ENCODE assay signal across 2 cellular contexts in the genomic region with DNA sequence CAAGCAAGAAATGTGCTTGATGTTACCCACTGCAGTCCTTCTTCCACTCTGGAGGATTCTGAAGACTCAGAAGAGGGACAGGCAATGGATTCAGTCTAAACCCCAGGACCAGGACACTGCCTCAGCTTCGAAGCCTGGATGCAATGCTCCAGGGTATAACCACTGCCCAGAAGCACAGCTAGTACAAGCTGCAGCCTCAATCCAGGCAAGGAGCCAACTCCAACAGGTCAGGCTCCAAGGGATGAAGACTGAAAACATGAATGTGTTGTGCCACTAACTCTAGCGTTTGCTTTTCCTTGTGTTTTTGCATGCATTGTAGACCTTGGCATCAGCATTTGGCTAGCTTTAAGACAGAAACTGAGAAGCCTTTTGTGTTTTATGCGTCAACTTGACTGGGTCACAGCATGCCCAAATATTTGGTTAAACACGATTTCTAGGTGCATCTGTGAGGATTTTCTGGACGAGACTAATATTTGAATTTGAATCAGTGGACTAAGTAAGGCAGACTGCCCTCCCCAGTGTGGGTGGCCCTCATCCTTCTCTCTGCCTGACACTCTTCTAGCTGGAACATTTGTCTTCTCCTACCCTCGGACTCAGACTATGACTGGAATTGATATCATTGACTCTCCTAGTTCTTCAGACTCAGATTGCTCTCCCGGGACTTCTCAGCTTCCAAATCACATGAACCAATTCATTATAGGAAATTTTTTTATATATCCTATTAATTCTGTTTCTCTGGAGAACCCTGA.
A peak's percentile ranks its signal among the peaks of the same experiment; 100 is the strongest.
TF ChIP-seq lines count a peak whose summit lies in the region.

No MANE protein-coding gene starts in this region.

TF ChIP-seq in endothelial cell of umbilical vein, 7 proteins besides CTCF, POLR2A, EP300 and RAD21:
- TF ChIP-seq GATA2 (IDR thresholded peaks at IDR 0.05; ENCODE audit: insufficient read depth, insufficient read length, low read depth, low read length) (no peak), EZH2 (IDR thresholded peaks at IDR 0.05; ENCODE audit: borderline replicate concordance, low read depth, low read length, severe bottlenecking) (no peak), MAX (IDR thresholded peaks at IDR 0.05; ENCODE audit: insufficient read depth, insufficient read length) (no peak), FOS (IDR thresholded peaks at IDR 0.05; ENCODE audit: borderline replicate concordance, insufficient read depth, low read length) (no peak), MYC (IDR thresholded peaks at IDR 0.05; ENCODE audit: low read depth, low read length) (no peak), JUN (IDR thresholded peaks at IDR 0.05; ENCODE audit: borderline replicate concordance, insufficient read depth, insufficient read length, low read depth) (no peak), POLR2AphosphoS5 (IDR thresholded peaks at IDR 0.05; ENCODE audit: insufficient read depth, low read depth, low read length) (no peak)
TF ChIP-seq in endothelial cell of umbilical vein: peak in this region for 0.

TF ChIP-seq in liver, 16 proteins besides CTCF, POLR2A, EP300 and RAD21:
- TF ChIP-seq TAF1 (conservative IDR thresholded peaks at IDR 0.05) (no peak), MAX (IDR thresholded peaks at IDR 0.05) (no peak), JUND (IDR thresholded peaks at IDR 0.05) (peak in 1 of 2 donors; percentile 46), EGR1 (IDR thresholded peaks at IDR 0.05; ENCODE audit: low read depth in 2 of 2) (no peak), RXRA (IDR thresholded peaks at IDR 0.05) (peak; percentile 32 to 88), HNF4A (conservative IDR thresholded peaks at IDR 0.05) (peak; percentile 49 to 75), HNF4G (IDR thresholded peaks at IDR 0.05) (no peak), FOXA2 (IDR thresholded peaks at IDR 0.05) (peak; percentile 45), NR2F2 (IDR thresholded peaks at IDR 0.05) (no peak), FOXA1 (IDR thresholded peaks at IDR 0.05) (no peak), YY1 (IDR thresholded peaks at IDR 0.05) (peak; percentile 16)
- TF ChIP-seq, protein P1, sequence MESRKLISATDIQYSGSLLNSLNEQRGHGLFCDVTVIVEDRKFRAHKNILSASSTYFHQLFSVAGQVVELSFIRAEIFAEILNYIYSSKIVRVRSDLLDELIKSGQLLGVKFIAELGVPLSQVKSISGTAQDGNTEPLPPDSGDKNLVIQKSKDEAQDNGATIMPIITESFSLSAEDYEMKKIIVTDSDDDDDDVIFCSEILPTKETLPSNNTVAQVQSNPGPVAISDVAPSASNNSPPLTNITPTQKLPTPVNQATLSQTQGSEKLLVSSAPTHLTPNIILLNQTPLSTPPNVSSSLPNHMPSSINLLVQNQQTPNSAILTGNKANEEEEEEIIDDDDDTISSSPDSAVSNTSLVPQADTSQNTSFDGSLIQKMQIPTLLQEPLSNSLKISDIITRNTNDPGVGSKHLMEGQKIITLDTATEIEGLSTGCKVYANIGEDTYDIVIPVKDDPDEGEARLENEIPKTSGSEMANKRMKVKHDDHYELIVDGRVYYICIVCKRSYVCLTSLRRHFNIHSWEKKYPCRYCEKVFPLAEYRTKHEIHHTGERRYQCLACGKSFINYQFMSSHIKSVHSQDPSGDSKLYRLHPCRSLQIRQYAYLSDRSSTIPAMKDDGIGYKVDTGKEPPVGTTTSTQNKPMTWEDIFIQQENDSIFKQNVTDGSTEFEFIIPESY (IDR thresholded peaks at IDR 0.05), result peak; percentile 46
- TF ChIP-seq, protein P2, sequence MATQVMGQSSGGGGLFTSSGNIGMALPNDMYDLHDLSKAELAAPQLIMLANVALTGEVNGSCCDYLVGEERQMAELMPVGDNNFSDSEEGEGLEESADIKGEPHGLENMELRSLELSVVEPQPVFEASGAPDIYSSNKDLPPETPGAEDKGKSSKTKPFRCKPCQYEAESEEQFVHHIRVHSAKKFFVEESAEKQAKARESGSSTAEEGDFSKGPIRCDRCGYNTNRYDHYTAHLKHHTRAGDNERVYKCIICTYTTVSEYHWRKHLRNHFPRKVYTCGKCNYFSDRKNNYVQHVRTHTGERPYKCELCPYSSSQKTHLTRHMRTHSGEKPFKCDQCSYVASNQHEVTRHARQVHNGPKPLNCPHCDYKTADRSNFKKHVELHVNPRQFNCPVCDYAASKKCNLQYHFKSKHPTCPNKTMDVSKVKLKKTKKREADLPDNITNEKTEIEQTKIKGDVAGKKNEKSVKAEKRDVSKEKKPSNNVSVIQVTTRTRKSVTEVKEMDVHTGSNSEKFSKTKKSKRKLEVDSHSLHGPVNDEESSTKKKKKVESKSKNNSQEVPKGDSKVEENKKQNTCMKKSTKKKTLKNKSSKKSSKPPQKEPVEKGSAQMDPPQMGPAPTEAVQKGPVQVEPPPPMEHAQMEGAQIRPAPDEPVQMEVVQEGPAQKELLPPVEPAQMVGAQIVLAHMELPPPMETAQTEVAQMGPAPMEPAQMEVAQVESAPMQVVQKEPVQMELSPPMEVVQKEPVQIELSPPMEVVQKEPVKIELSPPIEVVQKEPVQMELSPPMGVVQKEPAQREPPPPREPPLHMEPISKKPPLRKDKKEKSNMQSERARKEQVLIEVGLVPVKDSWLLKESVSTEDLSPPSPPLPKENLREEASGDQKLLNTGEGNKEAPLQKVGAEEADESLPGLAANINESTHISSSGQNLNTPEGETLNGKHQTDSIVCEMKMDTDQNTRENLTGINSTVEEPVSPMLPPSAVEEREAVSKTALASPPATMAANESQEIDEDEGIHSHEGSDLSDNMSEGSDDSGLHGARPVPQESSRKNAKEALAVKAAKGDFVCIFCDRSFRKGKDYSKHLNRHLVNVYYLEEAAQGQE (IDR thresholded peaks at IDR 0.05), result no peak
- TF ChIP-seq, protein P3, sequence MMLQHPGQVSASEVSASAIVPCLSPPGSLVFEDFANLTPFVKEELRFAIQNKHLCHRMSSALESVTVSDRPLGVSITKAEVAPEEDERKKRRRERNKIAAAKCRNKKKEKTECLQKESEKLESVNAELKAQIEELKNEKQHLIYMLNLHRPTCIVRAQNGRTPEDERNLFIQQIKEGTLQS (IDR thresholded peaks at IDR 0.05), result no peak
